ENCODE assay signal across 13 cellular contexts in genomic region chr5:151819830-151820229, GRCh38.
"Had no signal": no experiment of that assay in that cellular context is flagged by ENCODE, and none has a peak within 500 bp of the region (broad histone marks: within the 10 kb centered on the region; RNA-seq: fewer than 3 reads in every experiment).

No MANE protein-coding gene starts in this region.

- H3K9me3 Mint-ChIP-seq: activated naive CD4-positive, alpha-beta T cell treated with anti-CD3 and anti-CD28 coated beads, Interleukin-2, amount 50 U/mL, for 24 hours; activated T-cell treated with anti-CD3 and anti-CD28 coated beads, Interleukin-2, amount 50 U/mL, for 24 hours; naive B cell; neural progenitor cell had no signal

- H3K36me3 ChIP-seq: colonic mucosa, neural progenitor cell, sigmoid colon had no signal

- H3K4me1 ChIP-seq: colonic mucosa, neural progenitor cell, psoas muscle, spleen had no signal

- H3K4me3 Mint-ChIP-seq: activated naive CD4-positive, alpha-beta T cell treated with anti-CD3 and anti-CD28 coated beads, Interleukin-2, amount 50 U/mL, for 24 hours; activated T-cell treated with anti-CD3 and anti-CD28 coated beads, Interleukin-2, amount 50 U/mL, for 24 hours; naive B cell; neural progenitor cell had no signal

- H3K4me1 Mint-ChIP-seq: naive B cell had no signal

- H3K27me3 Mint-ChIP-seq: activated naive CD4-positive, alpha-beta T cell treated with anti-CD3 and anti-CD28 coated beads, Interleukin-2, amount 50 U/mL, for 24 hours; activated T-cell treated with anti-CD3 and anti-CD28 coated beads, Interleukin-2, amount 50 U/mL, for 24 hours; naive B cell had no signal

- H3K9me3 ChIP-seq: colonic mucosa, psoas muscle, sigmoid colon, spleen had no signal

- H3K4me3 ChIP-seq: colonic mucosa, neural progenitor cell, psoas muscle, sigmoid colon, spleen had no signal

- H3K27ac ChIP-seq: colonic mucosa, neural progenitor cell, psoas muscle, spleen had no signal

- DNase-seq: activated CD4-positive, alpha-beta T cell treated with anti-CD3 and anti-CD28 coated beads, Interleukin-2, amount 50 U/mL, for 4 hours; activated effector memory CD4-positive, alpha-beta T cell treated with anti-CD3 and anti-CD28 coated beads, Interleukin-2, amount 50 U/mL, for 16 hours; activated T-cell treated with anti-CD3 and anti-CD28 coated beads, Interleukin-2, amount 50 U/mL, for 24 hours; caudate nucleus; colonic mucosa; mammary epithelial cell; naive B cell; psoas muscle; sigmoid colon; spleen; T-helper 2 cell had no signal

- H3K36me3 Mint-ChIP-seq: naive B cell had no signal

- H3K27ac Mint-ChIP-seq: activated naive CD4-positive, alpha-beta T cell treated with anti-CD3 and anti-CD28 coated beads, Interleukin-2, amount 50 U/mL, for 24 hours; activated T-cell treated with anti-CD3 and anti-CD28 coated beads, Interleukin-2, amount 50 U/mL, for 24 hours; naive B cell; neural progenitor cell had no signal
